14 cellular contexts compared by ENCODE assay signal in the genomic region with DNA sequence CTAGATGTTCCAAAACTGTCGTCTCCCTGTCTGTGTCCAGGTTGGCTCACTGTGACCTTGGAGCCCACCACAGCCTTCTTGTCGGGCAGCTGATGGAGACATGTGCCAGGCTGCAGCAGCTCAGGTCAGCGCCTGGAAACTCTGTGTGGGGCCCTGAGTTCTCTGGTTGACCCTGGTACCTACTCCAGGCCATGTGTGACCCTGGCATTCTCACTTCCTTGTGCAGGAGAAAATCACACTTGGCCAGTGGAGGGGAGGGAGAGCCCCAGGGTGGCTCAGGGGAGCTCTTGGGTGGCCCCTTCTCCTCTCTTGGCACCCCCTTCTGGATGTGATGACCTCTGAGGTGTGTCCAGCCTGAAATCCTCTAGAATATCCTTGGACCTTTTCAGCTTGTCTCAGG.
"Had no signal": no experiment of that assay in that cellular context is flagged by ENCODE, and none has a peak within 500 bp of the region (broad histone marks: within the 10 kb centered on the region; RNA-seq: fewer than 3 reads in every experiment).

No MANE protein-coding gene starts in this region.

- DNase-seq: activated CD4-positive, alpha-beta T cell treated with anti-CD3 and anti-CD28 coated beads, Interleukin-2, amount 50 U/mL, for 48 hours; dorsolateral prefrontal cortex; pancreas; stimulated activated CD4-positive, alpha-beta T cell treated with anti-CD3 and anti-CD28 coated beads, Interleukin-15, amount 100 ng/mL, for 24 hours; stimulated activated CD4-positive, alpha-beta T cell treated with anti-CD3 and anti-CD28 coated beads, Interleukin-4, amount 100 ng/mL, for 4 hours had no signal

- H3K4me3 ChIP-seq: ascending aorta, dorsolateral prefrontal cortex, hepatocyte, neural progenitor cell, pancreas, tibial nerve, vagina had no signal

- H3K9me3 ChIP-seq: ascending aorta, pancreas, tibial nerve, vagina had no signal

- FAIRE-seq: bronchial epithelial cell, pancreas, TTC549 had no signal

- H3K27ac Mint-ChIP-seq: T-helper 1 cell treated with Interleukin-12 subunit alpha and Interleukin-12 subunit beta and Interleukin-4 antibody, amounts not matched to agents 30 μg/mL and 1 μg/mL, for 36 hours had no signal

- H3K9me3 Mint-ChIP-seq: neural progenitor cell; T-helper 1 cell treated with Interleukin-12 subunit alpha and Interleukin-12 subunit beta and Interleukin-4 antibody, amounts not matched to agents 30 μg/mL and 1 μg/mL, for 36 hours had no signal

- H3K9ac ChIP-seq: neural progenitor cell had no signal

- H3K36me3 Mint-ChIP-seq: neural progenitor cell had no signal

- H3K36me3 ChIP-seq: neural progenitor cell, pancreas, vagina had no signal

- H3K4me3 Mint-ChIP-seq: neural progenitor cell; T-helper 1 cell treated with Interleukin-12 subunit alpha and Interleukin-12 subunit beta and Interleukin-4 antibody, amounts not matched to agents 30 μg/mL and 1 μg/mL, for 36 hours had no signal

- H3K27me3 ChIP-seq: ascending aorta, dorsolateral prefrontal cortex, hepatocyte, neural progenitor cell, pancreas, tibial nerve, vagina had no signal

- H3K27ac ChIP-seq: ascending aorta, dorsolateral prefrontal cortex, hepatocyte, neural progenitor cell, pancreas, tibial nerve, vagina had no signal

- H3K4me1 ChIP-seq: ascending aorta, pancreas, vagina had no signal

- ATAC-seq: activated CD4-positive, CD25-positive, alpha-beta regulatory T cell treated with anti-CD3 and anti-CD28 coated beads, Interleukin-2, amount 50 U/mL, for 24 hours; pancreas had no signal
